ENCODE assay signal across 2 cellular contexts in the genomic region with DNA sequence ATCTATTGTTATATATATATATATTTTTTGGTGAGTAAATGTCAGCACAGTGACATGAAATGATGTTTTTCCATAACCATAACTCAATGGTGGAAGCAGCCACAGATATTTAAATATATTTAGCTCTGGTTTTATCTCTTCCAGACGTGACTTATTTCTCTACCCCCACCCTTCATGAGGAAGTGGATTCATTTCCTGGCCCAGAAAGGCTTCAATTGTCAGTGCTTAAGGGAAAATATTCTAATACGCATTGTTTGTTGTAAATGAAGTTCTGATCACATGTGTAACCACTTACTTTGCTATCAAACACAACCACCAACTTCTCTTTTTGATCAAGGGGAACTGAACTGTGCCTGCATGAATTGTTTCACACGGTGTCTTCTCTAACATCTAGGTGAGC.
TF ChIP-seq lines count a peak whose summit lies in the region.

No MANE protein-coding gene starts in this region.

TF ChIP-seq in GM23338, 12 proteins besides CTCF, POLR2A, EP300 and RAD21:
- TF ChIP-seq ZNF462 (CRISPR knock-in tag; IDR thresholded peaks at IDR 0.05) = no peak
- no peak for TF ChIP-seq JUNB (IDR thresholded peaks at IDR 0.05; ENCODE audit: unreplicated experiment)
- no peak for TF ChIP-seq STAT1 (IDR thresholded peaks at IDR 0.05; ENCODE audit: unreplicated experiment)
- TF ChIP-seq EZH2 (IDR thresholded peaks at IDR 0.05; ENCODE audit: low read depth, unreplicated experiment) = no peak
- TF ChIP-seq, protein P1, sequence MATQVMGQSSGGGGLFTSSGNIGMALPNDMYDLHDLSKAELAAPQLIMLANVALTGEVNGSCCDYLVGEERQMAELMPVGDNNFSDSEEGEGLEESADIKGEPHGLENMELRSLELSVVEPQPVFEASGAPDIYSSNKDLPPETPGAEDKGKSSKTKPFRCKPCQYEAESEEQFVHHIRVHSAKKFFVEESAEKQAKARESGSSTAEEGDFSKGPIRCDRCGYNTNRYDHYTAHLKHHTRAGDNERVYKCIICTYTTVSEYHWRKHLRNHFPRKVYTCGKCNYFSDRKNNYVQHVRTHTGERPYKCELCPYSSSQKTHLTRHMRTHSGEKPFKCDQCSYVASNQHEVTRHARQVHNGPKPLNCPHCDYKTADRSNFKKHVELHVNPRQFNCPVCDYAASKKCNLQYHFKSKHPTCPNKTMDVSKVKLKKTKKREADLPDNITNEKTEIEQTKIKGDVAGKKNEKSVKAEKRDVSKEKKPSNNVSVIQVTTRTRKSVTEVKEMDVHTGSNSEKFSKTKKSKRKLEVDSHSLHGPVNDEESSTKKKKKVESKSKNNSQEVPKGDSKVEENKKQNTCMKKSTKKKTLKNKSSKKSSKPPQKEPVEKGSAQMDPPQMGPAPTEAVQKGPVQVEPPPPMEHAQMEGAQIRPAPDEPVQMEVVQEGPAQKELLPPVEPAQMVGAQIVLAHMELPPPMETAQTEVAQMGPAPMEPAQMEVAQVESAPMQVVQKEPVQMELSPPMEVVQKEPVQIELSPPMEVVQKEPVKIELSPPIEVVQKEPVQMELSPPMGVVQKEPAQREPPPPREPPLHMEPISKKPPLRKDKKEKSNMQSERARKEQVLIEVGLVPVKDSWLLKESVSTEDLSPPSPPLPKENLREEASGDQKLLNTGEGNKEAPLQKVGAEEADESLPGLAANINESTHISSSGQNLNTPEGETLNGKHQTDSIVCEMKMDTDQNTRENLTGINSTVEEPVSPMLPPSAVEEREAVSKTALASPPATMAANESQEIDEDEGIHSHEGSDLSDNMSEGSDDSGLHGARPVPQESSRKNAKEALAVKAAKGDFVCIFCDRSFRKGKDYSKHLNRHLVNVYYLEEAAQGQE (IDR thresholded peaks at IDR 0.05; ENCODE audit: unreplicated experiment) = no peak
TF ChIP-seq in GM23338: peak in this region for 0.

TF ChIP-seq in H1, 55 proteins besides CTCF, POLR2A, EP300 and RAD21:
- no peak for TF ChIP-seq KDM5A (IDR thresholded peaks at IDR 0.05; ENCODE audit: low read length)
- TF ChIP-seq RNF2 (IDR thresholded peaks at IDR 0.05; ENCODE audit: borderline replicate concordance, low read depth, low read length, missing control alignments, poor library complexity, severe bottlenecking) = no peak
- TF ChIP-seq SIX5 (IDR thresholded peaks at IDR 0.05; ENCODE audit: low read depth, low read length) = no peak
- TF ChIP-seq EZH2 (IDR thresholded peaks at IDR 0.05; ENCODE audit: low read depth, low read length, severe bottlenecking) = no peak
- no peak for TF ChIP-seq SAP30 (IDR thresholded peaks at IDR 0.05; ENCODE audit: insufficient read depth, insufficient replicate concordance, low read length)
- TF ChIP-seq SP2 (IDR thresholded peaks at IDR 0.05; ENCODE audit: low read length) = no peak
- no peak for TF ChIP-seq CREB1 (IDR thresholded peaks at IDR 0.05)
- no peak for TF ChIP-seq TAF7 (optimal IDR thresholded peaks at IDR 0.05; ENCODE audit: borderline replicate concordance, low read depth, low read length)
- no peak for TF ChIP-seq POU5F1 (IDR thresholded peaks at IDR 0.05; ENCODE audit: low read depth, low read length)
- no peak for TF ChIP-seq E2F6 (IDR thresholded peaks at IDR 0.05)
- TF ChIP-seq TEAD4 (IDR thresholded peaks at IDR 0.05; ENCODE audit: low read depth, low read length) = no peak
TF ChIP-seq in H1: peak in this region for 0.
